ENCODE assay signal across 15 cellular contexts in genomic region chr3:70863049-70863448, GRCh38.
DNase-seq lines count a peak whose midpoint lies in the region; ATAC-seq, FAIRE-seq and TF ChIP-seq lines count a peak whose summit lies in the region.
"Had no signal": no experiment of that assay in that cellular context is flagged by ENCODE, and none has a peak within 500 bp of the region (broad histone marks: within the 10 kb centered on the region; RNA-seq: fewer than 3 reads in every experiment).

No MANE protein-coding gene starts in this region.

- intact Hi-C loops in left ventricle myocardium inferior (cut with micrococcal nuclease), result no loop called here
- intact Hi-C loops in right cardiac atrium (cut with DNase I), result no loop called here
- intact Hi-C loops in endothelial cell of umbilical vein (cut with micrococcal nuclease), result no loop called here
- intact Hi-C loops in tibial artery (cut with DNase I; ENCODE audit: low total_unique reads), result no loop called here
- intact Hi-C loops in lower lobe of right lung (cut with DNase I), result no loop called here

- no peak for DNase-seq in left ventricle myocardium inferior
- no peak for DNase-seq in right cardiac atrium
- peak; percentile 20 for DNase-seq in endothelial cell of umbilical vein (ENCODE audit: low read depth, low spot score)
- DNase-seq in osteoblast (ENCODE audit: insufficient read length, low spot score, missing footprints), result no peak
- DNase-seq in tibial artery, result no peak
- DNase-seq in lower lobe of right lung, result no peak
- DNase-seq: C1 segment of cervical spinal cord; Calu3; CD4-positive, alpha-beta T cell; DMS 273 treated with DMSO at 0.1 percent for 48 hours; HCEC 1CT had no signal

- H3K4me2 ChIP-seq in endothelial cell of umbilical vein (ENCODE audit: insufficient read depth, low read length), result no peak overlapping the region
- no peak overlapping the region for H3K4me2 ChIP-seq in osteoblast (ENCODE audit: insufficient read depth, low read length)

- H3K27ac Mint-ChIP-seq in activated T-helper 17 cell treated with anti-CD3 and anti-CD28 coated beads, Interleukin-2, amount 50 U/mL, for 72 hours, result no peak overlapping the region
- H3K27ac Mint-ChIP-seq: B cell; CD4-positive, alpha-beta T cell had no signal

- no peak overlapping the region for H3K4me3 ChIP-seq in left ventricle myocardium inferior
- H3K4me3 ChIP-seq in right cardiac atrium (ENCODE audit: low read length), result no peak overlapping the region
- H3K4me3 ChIP-seq in endothelial cell of umbilical vein (replicated peaks in 1 of 3; ENCODE audit: insufficient read depth in 1 of 3, low read depth in 1 of 3, low read length in 3 of 3), result no peak overlapping the region
- no peak overlapping the region for H3K4me3 ChIP-seq in osteoblast (ENCODE audit: insufficient read depth, low read length)
- H3K4me3 ChIP-seq in tibial artery, result no peak overlapping the region
- H3K4me3 ChIP-seq in lower lobe of right lung, result no peak overlapping the region

- peaks cover 11% of the 10 kb centered on the region for H3K4me1 Mint-ChIP-seq in activated T-helper 17 cell treated with anti-CD3 and anti-CD28 coated beads, Interleukin-2, amount 50 U/mL, for 72 hours
- H3K4me1 Mint-ChIP-seq: B cell had no signal

- 53% methylated on average over 5 of the region's 5 CpGs for WGBS in right cardiac atrium

- H3K4me1 ChIP-seq in left ventricle myocardium inferior (peaks cover 8% of the 10 kb centered on the region), right cardiac atrium (ENCODE audit: control insufficient read depth, insufficient read depth, low read length) (peaks cover 2% of the 10 kb centered on the region), endothelial cell of umbilical vein (ENCODE audit: control insufficient read depth, extremely low read depth, insufficient read depth, low read length) (no peaks in the 10 kb centered on the region), osteoblast (ENCODE audit: insufficient read depth, low read length) (peaks cover 33% of the 10 kb centered on the region), tibial artery (peaks cover 0 to 27% (median 0%) of the 10 kb centered on the region in 4 donors), lower lobe of right lung (no peaks in the 10 kb centered on the region)

- dilution Hi-C loops in endothelial cell of umbilical vein (cut with MboI; ENCODE audit: extremely low pct_ligation_motif_present, low sequenced_read_pairs), result no loop called here

- BruUV-seq in endothelial cell of umbilical vein (replicated peaks; lab: Mats Ljungman, UMichigan), result no TSS peak

- H3K79me2 ChIP-seq in endothelial cell of umbilical vein (ENCODE audit: control insufficient read depth, insufficient read depth, low read length) (no peaks in the 10 kb centered on the region), osteoblast (ENCODE audit: insufficient read depth, low read length) (no peaks in the 10 kb centered on the region)

- H4K20me1 ChIP-seq in endothelial cell of umbilical vein (replicated peaks; ENCODE audit: control insufficient read depth, extremely low read depth, insufficient read depth, low read length) (no peaks in the 10 kb centered on the region), osteoblast (ENCODE audit: insufficient read depth, low read length) (no peaks in the 10 kb centered on the region)

- peaks cover 3% of the 10 kb centered on the region for H3K9me3 Mint-ChIP-seq in activated T-helper 17 cell treated with anti-CD3 and anti-CD28 coated beads, Interleukin-2, amount 50 U/mL, for 72 hours
- H3K9me3 Mint-ChIP-seq: CD4-positive, alpha-beta T cell had no signal

- H3K9me1 ChIP-seq in endothelial cell of umbilical vein (replicated peaks; ENCODE audit: control insufficient read depth, extremely low read depth, insufficient read depth, low read length), result no peaks in the 10 kb centered on the region

- no peak for FAIRE-seq in endothelial cell of umbilical vein (lab: Jason Lieb, UNC)
- FAIRE-seq: A204.1 had no signal

- CTCF ChIA-PET in endothelial cell of umbilical vein (lab: Charles Lee), result no interaction called here

- H3K9ac ChIP-seq in endothelial cell of umbilical vein (replicated peaks; ENCODE audit: extremely low read depth, insufficient read depth, low read length), result no peak overlapping the region

- ATAC-seq in right cardiac atrium, result no peak
- no peak for ATAC-seq in activated T-helper 17 cell treated with anti-CD3 and anti-CD28 coated beads, Interleukin-2, amount 50 U/mL, for 72 hours (replicated peaks)
- ATAC-seq in lower lobe of right lung, result no peak
- no peak for ATAC-seq in HG03196 (IDR thresholded peaks at IDR 0.05; ENCODE audit: unreplicated experiment)

- POLR2A ChIA-PET in endothelial cell of umbilical vein (lab: Charles Lee), result no interaction called here

- H3K9me3 ChIP-seq in left ventricle myocardium inferior (replicated peaks) (peaks cover 19% of the 10 kb centered on the region), right cardiac atrium (ENCODE audit: control insufficient read depth, low read length) (no peaks in the 10 kb centered on the region), endothelial cell of umbilical vein (replicated peaks; ENCODE audit: control insufficient read depth, insufficient read depth, low read length) (no peaks in the 10 kb centered on the region), osteoblast (ENCODE audit: low read depth, low read length) (no peaks in the 10 kb centered on the region), tibial artery (no peaks in the 10 kb centered on the region), lower lobe of right lung (no peaks in the 10 kb centered on the region)

- no peak for TF ChIP-seq POLR2A in endothelial cell of umbilical vein (IDR thresholded peaks at IDR 0.05; ENCODE audit: low read depth, low read length)

- H3K27me3 ChIP-seq in left ventricle myocardium inferior (ENCODE audit: low read depth) (no peaks in the 10 kb centered on the region), right cardiac atrium (ENCODE audit: control insufficient read depth, insufficient read depth) (no peaks in the 10 kb centered on the region), endothelial cell of umbilical vein (ENCODE audit: control insufficient read depth in 2 of 2, insufficient read depth in 2 of 2, low read length in 2 of 2) (peaks cover 0 to 3% of the 10 kb centered on the region in 2 experiments), osteoblast (ENCODE audit: insufficient read depth, low read length) (no peaks in the 10 kb centered on the region), tibial artery (no peaks in the 10 kb centered on the region), lower lobe of right lung (ENCODE audit: low read depth) (no peaks in the 10 kb centered on the region)

- no peak overlapping the region for H3K4me3 Mint-ChIP-seq in activated T-helper 17 cell treated with anti-CD3 and anti-CD28 coated beads, Interleukin-2, amount 50 U/mL, for 72 hours
- H3K4me3 Mint-ChIP-seq: B cell; CD4-positive, alpha-beta T cell had no signal

- H3K27me3 Mint-ChIP-seq in activated T-helper 17 cell treated with anti-CD3 and anti-CD28 coated beads, Interleukin-2, amount 50 U/mL, for 72 hours, result peaks cover 35% of the 10 kb centered on the region

- TF ChIP-seq CTCF in left ventricle myocardium inferior (IDR thresholded peaks at IDR 0.05; ENCODE audit: borderline replicate concordance) (no peak), endothelial cell of umbilical vein (IDR thresholded peaks at IDR 0.05; ENCODE audit: extremely low read depth in 1 of 2, insufficient read depth in 1 of 2, low read depth in 1 of 2, low read length in 2 of 2) (no peak), osteoblast (IDR thresholded peaks at IDR 0.05; ENCODE audit: extremely low read depth, low read depth, low read length) (no peak), tibial artery (IDR thresholded peaks at IDR 0.05) (no peak), lower lobe of right lung (IDR thresholded peaks at IDR 0.05) (no peak)

- H3K36me3 Mint-ChIP-seq in activated T-helper 17 cell treated with anti-CD3 and anti-CD28 coated beads, Interleukin-2, amount 50 U/mL, for 72 hours (ENCODE audit: low read depth), result no peaks in the 10 kb centered on the region

- no peaks in the 10 kb centered on the region for H3K36me3 ChIP-seq in left ventricle myocardium inferior
- no peaks in the 10 kb centered on the region for H3K36me3 ChIP-seq in endothelial cell of umbilical vein (ENCODE audit: control insufficient read depth in 2 of 2, extremely low read depth in 1 of 2, insufficient read depth in 2 of 2, low read length in 2 of 2)
- no peaks in the 10 kb centered on the region for H3K36me3 ChIP-seq in osteoblast (ENCODE audit: insufficient read depth, low read length)
- no peaks in the 10 kb centered on the region for H3K36me3 ChIP-seq in tibial artery
- no peaks in the 10 kb centered on the region for H3K36me3 ChIP-seq in lower lobe of right lung

- H3K27ac ChIP-seq in left ventricle myocardium inferior (replicated peaks), result peak overlapping the region; percentile 61
- H3K27ac ChIP-seq in right cardiac atrium (ENCODE audit: low read length), result no peak overlapping the region
- no peak overlapping the region for H3K27ac ChIP-seq in endothelial cell of umbilical vein (ENCODE audit: insufficient read depth, low read depth, low read length)
- peak overlapping the region; percentile 98 for H3K27ac ChIP-seq in osteoblast (ENCODE audit: low read depth, low read length)
- H3K27ac ChIP-seq in tibial artery, result peak overlapping the region; percentile 1 to 7
- H3K27ac ChIP-seq in lower lobe of right lung, result no peak overlapping the region

- no peak overlapping the region for H2AFZ ChIP-seq in endothelial cell of umbilical vein (ENCODE audit: low read depth, low read length)
- no peak overlapping the region for H2AFZ ChIP-seq in osteoblast (ENCODE audit: low read length)

TF ChIP-seq in endothelial cell of umbilical vein, 7 proteins besides CTCF, POLR2A, EP300 and RAD21:
- TF ChIP-seq JUN (IDR thresholded peaks at IDR 0.05; ENCODE audit: borderline replicate concordance, insufficient read depth, insufficient read length, low read depth) (no peak), POLR2AphosphoS5 (IDR thresholded peaks at IDR 0.05; ENCODE audit: insufficient read depth, low read depth, low read length) (no peak), MAX (IDR thresholded peaks at IDR 0.05; ENCODE audit: insufficient read depth, insufficient read length) (no peak), FOS (IDR thresholded peaks at IDR 0.05; ENCODE audit: borderline replicate concordance, insufficient read depth, low read length) (no peak), GATA2 (IDR thresholded peaks at IDR 0.05; ENCODE audit: insufficient read depth, insufficient read length, low read depth, low read length) (no peak), EZH2 (IDR thresholded peaks at IDR 0.05; ENCODE audit: borderline replicate concordance, low read depth, low read length, severe bottlenecking) (no peak), MYC (IDR thresholded peaks at IDR 0.05; ENCODE audit: low read depth, low read length) (no peak)

Comparison
In these comparisons a context has a peak if more than half of its experiments do, and no peak if none do; other contexts are left out.
1. H3K27ac ChIP-seq: peak in left ventricle myocardium inferior (single experiment), osteoblast (single experiment) and tibial artery (2 of 2); none in right cardiac atrium (single experiment), endothelial cell of umbilical vein (single experiment) and lower lobe of right lung (single experiment).